ENCODE assay signal across 34 cellular contexts in the genomic region with DNA sequence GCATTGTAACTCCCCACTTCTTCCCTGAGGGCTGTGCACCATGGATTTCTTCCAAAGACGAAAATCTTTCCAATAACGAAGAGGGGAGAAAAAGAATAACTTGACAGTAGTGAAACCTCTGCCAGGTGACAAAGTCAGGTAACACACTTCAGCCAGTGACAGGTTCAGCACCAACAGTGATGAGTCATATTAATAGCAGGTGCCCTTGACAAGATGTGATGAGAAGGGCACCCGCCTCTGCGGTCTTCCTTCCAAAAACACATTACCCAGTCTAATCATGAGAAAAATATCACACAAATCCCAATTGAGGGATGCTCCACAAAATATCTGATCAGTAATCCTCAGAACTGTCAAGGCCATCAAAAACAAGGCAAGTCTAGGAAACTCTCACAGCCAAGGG.
"Had no signal": no experiment of that assay in that cellular context is flagged by ENCODE, and none has a peak within 500 bp of the region (broad histone marks: within the 10 kb centered on the region; RNA-seq: fewer than 3 reads in every experiment).

No MANE protein-coding gene starts in this region.

- H3K4me1 Mint-ChIP-seq: activated B cell treated with CpG ODN at 0.5 μM for 24 hours; activated CD4-positive, alpha-beta T cell treated with anti-CD3 and anti-CD28 coated beads, Interleukin-2, amount 10 ng/mL, durations not matched to agents 24 days and 14 days; activated naive CD4-positive, alpha-beta T cell treated with anti-CD3 and anti-CD28 coated beads, Interleukin-2, amount 10 ng/mL, durations not matched to agents 7 days and 5 days; activated naive CD4-positive, alpha-beta T cell treated with anti-CD3 and anti-CD28 coated beads, Interleukin-2, amount 50 U/mL, for 24 hours; activated naive CD8-positive, alpha-beta T cell treated with anti-CD3 and anti-CD28 coated beads, Interleukin-2, amount 10 ng/mL, durations not matched to agents 7 days and 5 days; activated naive CD8-positive, alpha-beta T cell treated with anti-CD3 and anti-CD28 coated beads, Interleukin-2, amount 50 U/mL, for 24 hours; activated T-helper 17 cell treated with anti-CD3 and anti-CD28 coated beads, Interleukin-2, amount 50 U/mL, for 72 hours; central memory CD8-positive, alpha-beta T cell had no signal

- H3K27ac Mint-ChIP-seq: activated B cell treated with CpG ODN at 0.5 μM for 24 hours; activated CD4-positive, alpha-beta memory T cell treated with anti-CD3 and anti-CD28 coated beads for 36 hours; activated CD4-positive, alpha-beta T cell treated with anti-CD3 and anti-CD28 coated beads, Interleukin-2, amount 10 ng/mL, durations not matched to agents 24 days and 14 days; activated CD8-positive, alpha-beta T cell treated with anti-CD3 and anti-CD28 coated beads for 36 hours; activated naive CD4-positive, alpha-beta T cell treated with anti-CD3 and anti-CD28 coated beads, Interleukin-2, amount 10 ng/mL, durations not matched to agents 7 days and 5 days; activated naive CD4-positive, alpha-beta T cell treated with anti-CD3 and anti-CD28 coated beads, Interleukin-2, amount 50 U/mL, for 24 hours; activated naive CD8-positive, alpha-beta T cell; activated naive CD8-positive, alpha-beta T cell treated with anti-CD3 and anti-CD28 coated beads, Interleukin-2, amount 10 ng/mL, durations not matched to agents 7 days and 5 days; activated naive CD8-positive, alpha-beta T cell treated with anti-CD3 and anti-CD28 coated beads, Interleukin-2, amount 50 U/mL, for 24 hours; activated T-cell treated with anti-CD3 and anti-CD28 coated beads, Interleukin-2, amount 50 U/mL, for 72 hours; activated T-helper 1 cell treated with anti-CD3 and anti-CD28 coated beads, Interleukin-12 subunit alpha, Interleukin-12 subunit beta, Interleukin-2, Interleukin-4 antibody, amounts not matched to agents 30 ng/mL and 10 ng/mL and 1 ng/mL, durations not matched to agents 14 hours and 24 hours and 36 hours; activated T-helper 17 cell treated with anti-CD3 and anti-CD28 coated beads, Interleukin-2, amount 50 U/mL, for 72 hours; brain; T-helper 1 cell treated with Interleukin-12 subunit alpha and Interleukin-12 subunit beta and Interleukin-4 antibody, amounts not matched to agents 30 μg/mL and 1 μg/mL, for 36 hours; T-helper 2 cell treated with Interferon-gamma antibody and Interleukin-4, amounts not matched to agents 5 μg/mL and 100 μg/mL, for 36 hours had no signal

- H3K27ac ChIP-seq: ascending aorta, cardiac muscle cell, VCaP had no signal

- H3K36me3 ChIP-seq: ascending aorta, cardiac muscle cell had no signal

- H3K4me3 Mint-ChIP-seq: activated B cell treated with CpG ODN at 0.5 μM for 24 hours; activated CD4-positive, alpha-beta memory T cell treated with anti-CD3 and anti-CD28 coated beads for 36 hours; activated CD4-positive, alpha-beta T cell treated with anti-CD3 and anti-CD28 coated beads, Interleukin-2, amount 10 ng/mL, durations not matched to agents 24 days and 14 days; activated CD8-positive, alpha-beta T cell treated with anti-CD3 and anti-CD28 coated beads for 36 hours; activated naive CD4-positive, alpha-beta T cell treated with anti-CD3 and anti-CD28 coated beads, Interleukin-2, amount 10 ng/mL, durations not matched to agents 7 days and 5 days; activated naive CD4-positive, alpha-beta T cell treated with anti-CD3 and anti-CD28 coated beads, Interleukin-2, amount 50 U/mL, for 24 hours; activated naive CD8-positive, alpha-beta T cell; activated naive CD8-positive, alpha-beta T cell treated with anti-CD3 and anti-CD28 coated beads, Interleukin-2, amount 10 ng/mL, durations not matched to agents 7 days and 5 days; activated naive CD8-positive, alpha-beta T cell treated with anti-CD3 and anti-CD28 coated beads, Interleukin-2, amount 50 U/mL, for 24 hours; activated T-cell treated with anti-CD3 and anti-CD28 coated beads, Interleukin-2, amount 50 U/mL, for 4 hours; activated T-cell treated with anti-CD3 and anti-CD28 coated beads, Interleukin-2, amount 50 U/mL, for 72 hours; activated T-helper 1 cell treated with anti-CD3 and anti-CD28 coated beads, Interleukin-12 subunit alpha, Interleukin-12 subunit beta, Interleukin-2, Interleukin-4 antibody, amounts not matched to agents 30 ng/mL and 10 ng/mL and 1 ng/mL, durations not matched to agents 14 hours and 24 hours and 36 hours; activated T-helper 17 cell treated with anti-CD3 and anti-CD28 coated beads, Interleukin-2, amount 50 U/mL, for 72 hours; brain; central memory CD8-positive, alpha-beta T cell; T-helper 1 cell treated with Interleukin-12 subunit alpha and Interleukin-12 subunit beta and Interleukin-4 antibody, amounts not matched to agents 30 μg/mL and 1 μg/mL, for 36 hours; T-helper 2 cell treated with Interferon-gamma antibody and Interleukin-4, amounts not matched to agents 5 μg/mL and 100 μg/mL, for 36 hours had no signal

- H3K27me3 ChIP-seq: ascending aorta, cardiac muscle cell had no signal

- DNase-seq: activated B cell treated with CpG ODN at 0.5 μM for 24 hours; activated CD4-positive, alpha-beta memory T cell treated with anti-CD3 and anti-CD28 coated beads for 36 hours; activated CD4-positive, alpha-beta T cell treated with anti-CD3 and anti-CD28 coated beads for 4 hours; activated CD4-positive, alpha-beta T cell treated with anti-CD3 and anti-CD28 coated beads, Interleukin-2, amount 10 ng/mL, durations not matched to agents 24 days and 14 days; activated CD4-positive, alpha-beta T cell treated with anti-CD3 and anti-CD28 coated beads, Interleukin-2, amount 50 U/mL, for 1 hour; activated CD4-positive, alpha-beta T cell treated with anti-CD3 and anti-CD28 coated beads, Interleukin-2, amount 50 U/mL, for 4 hours; activated CD4-positive, CD25-positive, alpha-beta regulatory T cell treated with anti-CD3 and anti-CD28 coated beads, Interleukin-2, amount 50 U/mL, for 72 hours; activated CD8-positive, alpha-beta memory T cell treated with anti-CD3 and anti-CD28 coated beads, Interleukin-2, amount 50 U/mL, for 4 hours; activated CD8-positive, alpha-beta T cell treated with anti-CD3 and anti-CD28 coated beads for 36 hours; activated effector memory CD4-positive, alpha-beta T cell treated with anti-CD3 and anti-CD28 coated beads, Interleukin-2, amount 50 U/mL, for 16 hours; activated naive CD4-positive, alpha-beta T cell treated with anti-CD3 and anti-CD28 coated beads, Interleukin-2, amount 10 ng/mL, durations not matched to agents 7 days and 5 days; activated naive CD4-positive, alpha-beta T cell treated with Interleukin-2 at 50 U/mL for 16 hours; activated naive CD8-positive, alpha-beta T cell treated with anti-CD3 and anti-CD28 coated beads, Interleukin-2, amount 10 ng/mL, durations not matched to agents 7 days and 5 days; activated naive CD8-positive, alpha-beta T cell treated with anti-CD3 and anti-CD28 coated beads, Interleukin-2, amount 50 U/mL, for 24 hours; activated T-cell treated with anti-CD3 and anti-CD28 coated beads for 4 hours; activated T-cell treated with anti-CD3 and anti-CD28 coated beads, Interleukin-2, amount 50 U/mL, for 1 hour; activated T-cell treated with anti-CD3 and anti-CD28 coated beads, Interleukin-2, amount 50 U/mL, for 4 hours; activated T-cell treated with anti-CD3 and anti-CD28 coated beads, Interleukin-2, amount 50 U/mL, for 72 hours; amygdala; anterior cingulate cortex; cerebellar nuclear complex; T-helper 2 cell; T-helper 9 cell had no signal

- H3K4me3 ChIP-seq: ascending aorta, cardiac muscle cell had no signal

- ATAC-seq: activated CD8-positive, alpha-beta T cell treated with anti-CD3 and anti-CD28 coated beads for 36 hours; activated naive CD8-positive, alpha-beta T cell treated with anti-CD3 and anti-CD28 coated beads, Interleukin-2, amount 50 U/mL, for 24 hours; activated T-cell treated with anti-CD3 and anti-CD28 coated beads, Interleukin-2, amount 50 U/mL, for 4 hours; activated T-cell treated with anti-CD3 and anti-CD28 coated beads, Interleukin-2, amount 50 U/mL, for 72 hours; activated T-helper 17 cell treated with anti-CD3 and anti-CD28 coated beads, Interleukin-2, amount 50 U/mL, for 72 hours had no signal

- H3K9me3 Mint-ChIP-seq: activated naive CD4-positive, alpha-beta T cell treated with anti-CD3 and anti-CD28 coated beads, Interleukin-2, amount 50 U/mL, for 24 hours had no signal

- H3K36me3 Mint-ChIP-seq: activated CD4-positive, alpha-beta memory T cell treated with anti-CD3 and anti-CD28 coated beads for 36 hours; activated naive CD4-positive, alpha-beta T cell treated with anti-CD3 and anti-CD28 coated beads, Interleukin-2, amount 10 ng/mL, durations not matched to agents 7 days and 5 days; activated naive CD8-positive, alpha-beta T cell treated with anti-CD3 and anti-CD28 coated beads, Interleukin-2, amount 10 ng/mL, durations not matched to agents 7 days and 5 days had no signal

- H3K4me1 ChIP-seq: ascending aorta had no signal
